ENCODE assay signal across 1 cellular context in the genomic region with DNA sequence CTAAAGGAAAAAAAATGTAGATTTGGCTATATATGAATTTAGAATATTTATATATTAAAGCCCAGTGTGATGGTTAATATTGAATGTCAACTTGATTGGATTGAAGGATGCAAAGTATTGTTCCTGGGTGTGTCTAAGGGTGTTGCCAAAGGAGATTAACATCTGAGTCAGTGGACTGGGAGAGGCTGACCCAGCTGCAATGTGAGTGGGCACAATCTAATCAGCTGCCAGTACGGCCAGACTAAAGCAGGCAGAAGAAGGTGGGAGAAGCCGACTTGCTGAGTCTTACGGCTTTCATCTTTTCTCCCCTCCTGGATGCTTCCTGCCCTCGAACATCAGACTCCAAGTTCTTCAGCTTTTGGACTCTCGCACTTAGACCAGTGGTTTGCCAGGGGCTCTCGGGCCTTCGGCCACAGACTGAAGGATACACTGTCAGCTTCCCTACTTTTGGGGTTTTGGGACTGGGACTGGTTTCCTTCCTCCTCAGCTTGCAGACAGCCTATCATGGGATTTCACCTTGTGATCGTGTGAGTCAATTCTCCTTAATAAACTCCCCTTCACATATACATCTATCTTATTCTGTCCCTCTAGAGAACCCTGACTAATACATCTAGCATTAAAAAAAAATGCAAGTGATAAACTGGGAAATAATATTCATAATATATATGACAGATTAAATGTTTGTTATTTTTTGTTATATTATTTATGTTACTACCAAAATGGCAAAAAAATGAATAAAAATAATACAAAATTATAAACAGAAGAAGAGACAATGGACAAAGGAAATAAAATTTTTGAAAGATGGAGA.
TF ChIP-seq lines count a peak whose summit lies in the region.

No MANE protein-coding gene starts in this region.

TF ChIP-seq in HEK293, 187 proteins besides CTCF, POLR2A, EP300 and RAD21 (continued from another document):
- TF ChIP-seq, protein P1, sequence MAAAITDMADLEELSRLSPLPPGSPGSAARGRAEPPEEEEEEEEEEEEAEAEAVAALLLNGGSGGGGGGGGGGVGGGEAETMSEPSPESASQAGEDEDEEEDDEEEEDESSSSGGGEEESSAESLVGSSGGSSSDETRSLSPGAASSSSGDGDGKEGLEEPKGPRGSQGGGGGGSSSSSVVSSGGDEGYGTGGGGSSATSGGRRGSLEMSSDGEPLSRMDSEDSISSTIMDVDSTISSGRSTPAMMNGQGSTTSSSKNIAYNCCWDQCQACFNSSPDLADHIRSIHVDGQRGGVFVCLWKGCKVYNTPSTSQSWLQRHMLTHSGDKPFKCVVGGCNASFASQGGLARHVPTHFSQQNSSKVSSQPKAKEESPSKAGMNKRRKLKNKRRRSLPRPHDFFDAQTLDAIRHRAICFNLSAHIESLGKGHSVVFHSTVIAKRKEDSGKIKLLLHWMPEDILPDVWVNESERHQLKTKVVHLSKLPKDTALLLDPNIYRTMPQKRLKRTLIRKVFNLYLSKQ (tag by site-specific recombination; IDR thresholded peaks at IDR 0.05; ENCODE audit: borderline replicate concordance), result no peak
- TF ChIP-seq ELK4 (IDR thresholded peaks at IDR 0.05; ENCODE audit: borderline replicate concordance, low read depth, low read length) (no peak), ZFP41 (tag by site-specific recombination; IDR thresholded peaks at IDR 0.05; ENCODE audit: borderline replicate concordance) (no peak)
